Comparison of ENCODE assay signal across 9 cellular contexts in the genomic region with DNA sequence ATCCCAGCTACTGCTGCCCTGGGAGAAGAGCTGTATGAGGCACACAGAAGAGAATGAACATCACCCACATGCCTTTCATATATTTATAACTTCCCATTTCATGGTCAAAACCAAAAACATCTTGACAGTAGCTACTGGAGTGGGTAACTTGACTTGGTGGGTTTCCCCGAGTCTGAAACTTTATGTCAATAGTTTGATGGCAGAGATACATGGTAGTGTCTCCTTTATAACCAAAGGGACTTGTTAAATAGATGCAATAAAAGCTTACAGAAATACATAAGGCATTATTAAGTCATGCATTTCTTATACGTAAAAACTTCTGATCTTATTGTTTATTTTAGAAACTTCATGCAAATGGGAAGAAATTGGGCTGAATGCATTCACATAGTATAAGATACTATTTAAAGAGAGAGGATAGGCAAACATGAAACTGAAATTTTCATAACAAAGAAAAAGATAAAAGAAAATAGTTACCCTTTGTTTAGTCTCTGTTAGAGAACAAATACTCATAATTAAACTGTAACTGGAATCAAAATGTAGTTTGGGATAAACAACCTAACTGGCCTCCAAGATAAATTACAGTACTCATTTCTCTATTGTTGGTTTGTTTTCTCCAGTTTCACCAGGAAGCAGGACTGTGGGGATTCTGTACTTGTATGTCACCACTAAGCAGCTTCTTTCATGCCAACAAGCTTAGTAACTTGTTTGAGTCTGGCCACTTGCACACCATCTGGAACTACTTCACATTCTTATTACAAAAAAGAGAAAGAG.
DNase-seq lines count a peak whose midpoint lies in the region; ATAC-seq and TF ChIP-seq lines count a peak whose summit lies in the region.
"Had no signal": no experiment of that assay in that cellular context is flagged by ENCODE, and none has a peak within 500 bp of the region (broad histone marks: within the 10 kb centered on the region; RNA-seq: fewer than 3 reads in every experiment).

No MANE protein-coding gene starts in this region.

- H3K27me3 ChIP-seq in BJ (ENCODE audit: control insufficient read depth, insufficient read depth, low read length): no peaks in the 10 kb centered on the region
- H3K27me3 ChIP-seq: SJCRH30 had no signal

- TF ChIP-seq CTCF in BJ (IDR thresholded peaks at IDR 0.05; ENCODE audit: insufficient read depth, low read depth, low read length) (no peak), epithelial cell of esophagus (IDR thresholded peaks at IDR 0.05; ENCODE audit: insufficient read depth, low read depth, low read length, missing control alignments) (no peak)

- no peaks in the 10 kb centered on the region for H3K36me3 ChIP-seq in BJ (ENCODE audit: control insufficient read depth, insufficient read depth, low read length)
- H3K36me3 ChIP-seq: SJCRH30 had no signal

- CTCF ChIA-PET in BJ (lab: Yijun Ruan, JAX): interaction anchor here (0.6 kb wide), 1 partner anchor 111 kb away, joined by 3 read pairs; no protein-coding TSS in a partner anchor

- DNase-seq in BJ (ENCODE audit: low read depth) (peak; percentile 72), epithelial cell of esophagus (ENCODE audit: low read depth) (peak; percentile 33), HK-2 (ENCODE audit: unreplicated experiment) (no peak), SKM-1 (lab: John Stamatoyannopoulos, UW; ENCODE audit: unreplicated experiment) (no peak)
- DNase-seq in stimulated activated CD4-positive, alpha-beta T cell treated with anti-CD3 and anti-CD28 coated beads, Interleukin-4, amount 100 ng/mL, for 4 hours: no peak
- DNase-seq: SJCRH30 had no signal

- ATAC-seq in GM21360 (IDR thresholded peaks at IDR 0.05; ENCODE audit: unreplicated experiment) (peak; percentile 38), HG03460 (IDR thresholded peaks at IDR 0.05; ENCODE audit: unreplicated experiment) (peak; percentile 30), HG03520 (IDR thresholded peaks at IDR 0.05; ENCODE audit: unreplicated experiment) (no peak)

- H3K4me3 ChIP-seq in BJ (ENCODE audit: low read depth, low read length) (no peak overlapping the region), epithelial cell of esophagus (ENCODE audit: low read length) (no peak overlapping the region)
- H3K4me3 ChIP-seq: SJCRH30 had no signal

- POLR2A ChIA-PET in BJ (lab: Charles Lee): interaction anchor here (0.5 kb wide), 1 partner anchor 400 kb away, joined by 4 read pairs; no protein-coding TSS in a partner anchor

Comparison
In these comparisons a context has a peak if more than half of its experiments do, and no peak if none do; other contexts are left out.
1. DNase-seq: peak in BJ (single experiment) and epithelial cell of esophagus (single experiment); none in HK-2 (single experiment), SKM-1 (single experiment) and stimulated activated CD4-positive, alpha-beta T cell treated with anti-CD3 and anti-CD28 coated beads, Interleukin-4, amount 100 ng/mL, for 4 hours (0 of 2).